Comparison of ENCODE assay signal across 1 cellular context in the genomic region with DNA sequence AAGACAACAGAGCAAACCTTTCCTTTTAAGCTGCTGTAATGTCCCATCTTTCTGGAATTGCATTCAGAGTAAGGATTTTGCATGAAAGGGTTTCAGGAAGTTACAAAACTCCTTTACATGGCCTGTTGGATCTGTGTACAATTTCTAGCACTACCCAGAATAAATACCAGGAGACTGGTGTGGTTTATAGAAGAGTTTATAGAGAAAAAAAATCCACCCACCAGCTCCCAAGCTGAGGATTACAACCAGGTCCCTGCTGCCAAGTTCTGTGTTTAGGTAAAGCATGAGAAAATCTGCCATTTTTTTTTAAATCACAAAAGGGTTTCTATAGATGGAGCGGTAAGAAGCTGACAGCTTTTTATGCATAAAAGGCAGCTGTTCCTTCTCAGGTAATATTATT.
TF ChIP-seq lines count a peak whose summit lies in the region.

No MANE protein-coding gene starts in this region.

TF ChIP-seq in IMR-90, 13 proteins besides CTCF, POLR2A, EP300 and RAD21:
- no peak for TF ChIP-seq MAZ (IDR thresholded peaks at IDR 0.05; ENCODE audit: borderline replicate concordance, low read depth, low read length)
- TF ChIP-seq, protein P1, sequence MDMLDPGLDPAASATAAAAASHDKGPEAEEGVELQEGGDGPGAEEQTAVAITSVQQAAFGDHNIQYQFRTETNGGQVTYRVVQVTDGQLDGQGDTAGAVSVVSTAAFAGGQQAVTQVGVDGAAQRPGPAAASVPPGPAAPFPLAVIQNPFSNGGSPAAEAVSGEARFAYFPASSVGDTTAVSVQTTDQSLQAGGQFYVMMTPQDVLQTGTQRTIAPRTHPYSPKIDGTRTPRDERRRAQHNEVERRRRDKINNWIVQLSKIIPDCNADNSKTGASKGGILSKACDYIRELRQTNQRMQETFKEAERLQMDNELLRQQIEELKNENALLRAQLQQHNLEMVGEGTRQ (IDR thresholded peaks at IDR 0.05; ENCODE audit: low read depth, low read length) = no peak
- no peak for TF ChIP-seq FOS (IDR thresholded peaks at IDR 0.05; ENCODE audit: low read depth, low read length)
- no peak for TF ChIP-seq RFX5 (IDR thresholded peaks at IDR 0.05; ENCODE audit: low read depth, low read length)
- TF ChIP-seq SMC3 (IDR thresholded peaks at IDR 0.05; ENCODE audit: low read depth, low read length) = no peak
- TF ChIP-seq CHD1 (IDR thresholded peaks at IDR 0.05; ENCODE audit: low read depth, low read length) = no peak
- no peak for TF ChIP-seq CEBPB (IDR thresholded peaks at IDR 0.05; ENCODE audit: low read depth, low read length)
- no peak for TF ChIP-seq NFE2L2 (IDR thresholded peaks at IDR 0.05; ENCODE audit: low read depth, low read length)
- no peak for TF ChIP-seq MXI1 (IDR thresholded peaks at IDR 0.05; ENCODE audit: borderline replicate concordance, low read depth, low read length)
- no peak for TF ChIP-seq RCOR1 (IDR thresholded peaks at IDR 0.05; ENCODE audit: insufficient replicate concordance, low read length)
- TF ChIP-seq, protein P2, sequence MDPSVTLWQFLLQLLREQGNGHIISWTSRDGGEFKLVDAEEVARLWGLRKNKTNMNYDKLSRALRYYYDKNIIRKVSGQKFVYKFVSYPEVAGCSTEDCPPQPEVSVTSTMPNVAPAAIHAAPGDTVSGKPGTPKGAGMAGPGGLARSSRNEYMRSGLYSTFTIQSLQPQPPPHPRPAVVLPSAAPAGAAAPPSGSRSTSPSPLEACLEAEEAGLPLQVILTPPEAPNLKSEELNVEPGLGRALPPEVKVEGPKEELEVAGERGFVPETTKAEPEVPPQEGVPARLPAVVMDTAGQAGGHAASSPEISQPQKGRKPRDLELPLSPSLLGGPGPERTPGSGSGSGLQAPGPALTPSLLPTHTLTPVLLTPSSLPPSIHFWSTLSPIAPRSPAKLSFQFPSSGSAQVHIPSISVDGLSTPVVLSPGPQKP (IDR thresholded peaks at IDR 0.05; ENCODE audit: borderline replicate concordance, low read depth, low read length) = no peak
- TF ChIP-seq MAFK (IDR thresholded peaks at IDR 0.05; ENCODE audit: low read depth, low read length) = no peak
- no peak for TF ChIP-seq BHLHE40 (IDR thresholded peaks at IDR 0.05; ENCODE audit: low read depth, low read length)
TF ChIP-seq in IMR-90: peak in this region for 0.
